19 cellular contexts compared by ENCODE assay signal in genomic region chr5:55104036-55104767, GRCh38. TPM values are rescaled to one million over a fixed set of nuclear protein-coding genes. Genes with fewer than 3 reads are reported as not detected.
DNase-seq lines count a peak whose midpoint lies in the region; ATAC-seq and TF ChIP-seq lines count a peak whose summit lies in the region.
"Had no signal": no experiment of that assay in that cellular context is flagged by ENCODE, and none has a peak within 500 bp of the region (broad histone marks: within the 10 kb centered on the region; RNA-seq: fewer than 3 reads in every experiment).

No MANE protein-coding gene starts in this region.

- H3F3A ChIP-seq in neural progenitor cell (ENCODE audit: low read depth) = peaks cover 10% of the 10 kb centered on the region

- H3K27ac Mint-ChIP-seq in activated CD8-positive, alpha-beta memory T cell treated with anti-CD3 and anti-CD28 coated beads, Interleukin-2, amount 10 ng/mL, durations not matched to agents 7 days and 5 days = peak overlapping the region; percentile 97
- H3K27ac Mint-ChIP-seq in neural progenitor cell = peak overlapping the region; percentile 93
- H3K27ac Mint-ChIP-seq: dendritic cell treated with granulocyte-macrophage colony-stimulating factor and Interleukin-4, amounts not matched to agents 40 ng/mL and 50 ng/mL, for 4 days had no signal

- no peak for DNase-seq in activated CD8-positive, alpha-beta memory T cell treated with anti-CD3 and anti-CD28 coated beads, Interleukin-2, amount 10 ng/mL, durations not matched to agents 7 days and 5 days
- DNase-seq in activated CD8-positive, alpha-beta memory T cell treated with anti-CD3 and anti-CD28 coated beads for 24 hours = no peak
- DNase-seq in NCI-H69 (lab: John Stamatoyannopoulos, UW) = peak; percentile 8
- peak; percentile 57 for DNase-seq in neural progenitor cell (ENCODE audit: low spot score)
- DNase-seq in SJCRH30 = no peak
- DNase-seq in CD1c-positive myeloid dendritic cell (ENCODE audit: extremely low spot score) = no peak
- DNase-seq: ACHN, amygdala, DMS79 treated with DMSO at 0.1 percent for 48 hours, KG1, NCI-H146, NCI-H524, psoas muscle, upper lobe of left lung had no signal

- H3K36me3 Mint-ChIP-seq in activated CD8-positive, alpha-beta memory T cell treated with anti-CD3 and anti-CD28 coated beads, Interleukin-2, amount 10 ng/mL, durations not matched to agents 7 days and 5 days = peaks cover 74% of the 10 kb centered on the region
- peaks cover 2% of the 10 kb centered on the region for H3K36me3 Mint-ChIP-seq in neural progenitor cell

- no peaks in the 10 kb centered on the region for H4K20me1 ChIP-seq in neural progenitor cell (ENCODE audit: low read depth)

- H3K79me2 ChIP-seq in neural progenitor cell (ENCODE audit: low read depth) = no peaks in the 10 kb centered on the region

- ATAC-seq in activated CD8-positive, alpha-beta memory T cell treated with anti-CD3 and anti-CD28 coated beads, Interleukin-2, amount 10 ng/mL, durations not matched to agents 7 days and 5 days = peak; percentile 25
- no peak for ATAC-seq in HG03095 (IDR thresholded peaks at IDR 0.05; ENCODE audit: unreplicated experiment)

- H3K4me3 ChIP-seq in duodenal mucosa (ENCODE audit: low read depth in 1 of 2, low read length in 2 of 2) = peak overlapping the region; percentile 1 to 10
- no peak overlapping the region for H3K4me3 ChIP-seq in neural progenitor cell
- no peak overlapping the region for H3K4me3 ChIP-seq in SJCRH30
- H3K4me3 ChIP-seq: psoas muscle had no signal

- H3K9ac ChIP-seq in duodenal mucosa (ENCODE audit: low read depth in 1 of 2, low read length in 2 of 2) (no peak overlapping the region), neural progenitor cell (no peak overlapping the region)

- peak overlapping the region; percentile 31 for H3K4me2 ChIP-seq in neural progenitor cell

- H3K4me1 ChIP-seq in duodenal mucosa (ENCODE audit: control insufficient read depth in 1 of 2, insufficient read depth in 2 of 2, low read length in 2 of 2) (no peaks in the 10 kb centered on the region), neural progenitor cell (peaks cover 14% of the 10 kb centered on the region), SJCRH30 (no peaks in the 10 kb centered on the region)
- H3K4me1 ChIP-seq: psoas muscle, upper lobe of left lung had no signal

- H3K27ac ChIP-seq in duodenal mucosa (ENCODE audit: low read depth, low read length) (no peak overlapping the region), neural progenitor cell (no peak overlapping the region), SJCRH30 (no peak overlapping the region)
- H3K27ac ChIP-seq: psoas muscle, upper lobe of left lung had no signal

- H3K4me1 Mint-ChIP-seq in activated CD8-positive, alpha-beta memory T cell treated with anti-CD3 and anti-CD28 coated beads, Interleukin-2, amount 10 ng/mL, durations not matched to agents 7 days and 5 days = peaks cover 74% of the 10 kb centered on the region
- H3K4me1 Mint-ChIP-seq in neural progenitor cell = peaks cover 26% of the 10 kb centered on the region

- H3K9me3 Mint-ChIP-seq in activated CD8-positive, alpha-beta memory T cell treated with anti-CD3 and anti-CD28 coated beads, Interleukin-2, amount 10 ng/mL, durations not matched to agents 7 days and 5 days (ENCODE audit: low read depth) = peaks cover 10% of the 10 kb centered on the region
- H3K9me3 Mint-ChIP-seq in neural progenitor cell = peaks cover 4% of the 10 kb centered on the region
- H3K9me3 Mint-ChIP-seq: dendritic cell treated with granulocyte-macrophage colony-stimulating factor and Interleukin-4, amounts not matched to agents 40 ng/mL and 50 ng/mL, for 4 days had no signal

- no peak for TF ChIP-seq CTCF in neural progenitor cell (IDR thresholded peaks at IDR 0.05)

- peak overlapping the region; percentile 91 for H3K4me3 Mint-ChIP-seq in activated CD8-positive, alpha-beta memory T cell treated with anti-CD3 and anti-CD28 coated beads, Interleukin-2, amount 10 ng/mL, durations not matched to agents 7 days and 5 days
- H3K4me3 Mint-ChIP-seq in neural progenitor cell = no peak overlapping the region
- H3K4me3 Mint-ChIP-seq: dendritic cell treated with granulocyte-macrophage colony-stimulating factor and Interleukin-4, amounts not matched to agents 40 ng/mL and 50 ng/mL, for 4 days had no signal

- H3K36me3 ChIP-seq in duodenal mucosa (ENCODE audit: control insufficient read depth in 1 of 2, insufficient read depth in 2 of 2, low read length in 2 of 2) (no peaks in the 10 kb centered on the region), neural progenitor cell (no peaks in the 10 kb centered on the region), SJCRH30 (no peaks in the 10 kb centered on the region)
- H3K36me3 ChIP-seq: upper lobe of left lung had no signal

- H3K9me3 ChIP-seq in duodenal mucosa (ENCODE audit: control insufficient read depth in 1 of 2, low read length in 2 of 2) = no peaks in the 10 kb centered on the region
- H3K9me3 ChIP-seq in neural progenitor cell (ENCODE audit: low read depth) = no peaks in the 10 kb centered on the region
- H3K9me3 ChIP-seq in SJCRH30 (replicated peaks) = no peaks in the 10 kb centered on the region
- H3K9me3 ChIP-seq: psoas muscle, upper lobe of left lung had no signal

- no peak overlapping the region for H2AFZ ChIP-seq in neural progenitor cell (replicated peaks)

- H3K27me3 Mint-ChIP-seq in activated CD8-positive, alpha-beta memory T cell treated with anti-CD3 and anti-CD28 coated beads, Interleukin-2, amount 10 ng/mL, durations not matched to agents 7 days and 5 days = no peaks in the 10 kb centered on the region
- H3K27me3 Mint-ChIP-seq in neural progenitor cell (ENCODE audit: insufficient read depth, low read depth) = peaks cover 7% of the 10 kb centered on the region

- H3K27me3 ChIP-seq in duodenal mucosa (ENCODE audit: control insufficient read depth in 1 of 2, insufficient read depth in 2 of 2, low read length in 2 of 2) (no peaks in the 10 kb centered on the region), neural progenitor cell (no peaks in the 10 kb centered on the region), SJCRH30 (no peaks in the 10 kb centered on the region)
- H3K27me3 ChIP-seq: upper lobe of left lung had no signal

- CTCF ChIA-PET in activated CD8-positive, alpha-beta memory T cell treated with anti-CD3 and anti-CD28 coated beads, Interleukin-2, amount 10 ng/mL, durations not matched to agents 7 days and 5 days (lab: Charles Lee) = interaction anchor here (0.8 to 6.8 kb wide), 18 partner anchors 19 to 209 kb away, joined by 3 to 50 read pairs (median 4); partner anchors contain the start of gene GPX8

RNA-seq across cellular contexts. Expression of gene GZMA, which starts 1.8 kb away (rescaled TPM):
- total RNA-seq in activated CD8-positive, alpha-beta memory T cell treated with anti-CD3 and anti-CD28 coated beads, Interleukin-2, amount 10 ng/mL, durations not matched to agents 7 days and 5 days = 1,000 to 10,000 TPM in 1 of 2 experiments, 100 to 1,000 TPM in 1; 927 to 1,065 TPM
- not detected in 2 replicates for total RNA-seq in neural progenitor cell (ENCODE audit: low replicate concordance)
- not detected in 2 replicates for total RNA-seq in SJCRH30 (2014; rRNA removed; shearing (Covaris generic))
- total RNA-seq: H1, RPMI7951 had no signal

RNA-seq across cellular contexts. Expression of gene GPX8, which starts 55.8 kb away (rescaled TPM):
- total RNA-seq in activated CD8-positive, alpha-beta memory T cell treated with anti-CD3 and anti-CD28 coated beads, Interleukin-2, amount 10 ng/mL, durations not matched to agents 7 days and 5 days = not detected
- total RNA-seq in neural progenitor cell (ENCODE audit: low replicate concordance) = 84.3 and 132 TPM in 2 replicates
- total RNA-seq in SJCRH30 (2014; rRNA removed; shearing (Covaris generic)) = 42.9 and 46.0 TPM in 2 replicates

Comparison
In these comparisons a context has a peak if more than half of its experiments do, and no peak if none do; other contexts are left out.
1. DNase-seq: peak in NCI-H69 (single experiment) and neural progenitor cell (single experiment); none in activated CD8-positive, alpha-beta memory T cell treated with anti-CD3 and anti-CD28 coated beads, Interleukin-2, amount 10 ng/mL, durations not matched to agents 7 days and 5 days (single experiment), activated CD8-positive, alpha-beta memory T cell treated with anti-CD3 and anti-CD28 coated beads for 24 hours (single experiment), SJCRH30 (0 of 2) and CD1c-positive myeloid dendritic cell (single experiment).
2. H3K4me3 ChIP-seq: peak in duodenal mucosa (2 of 2); none in neural progenitor cell (single experiment) and SJCRH30 (single experiment).
3. RNA of gene GZMA, which starts 1.8 kb away (total RNA-seq): 927 to 1,065 TPM in activated CD8-positive, alpha-beta memory T cell treated with anti-CD3 and anti-CD28 coated beads, Interleukin-2, amount 10 ng/mL, durations not matched to agents 7 days and 5 days; not detected in neural progenitor cell and not detected in SJCRH30; every median in the first group is over 100 times any median in the second.
4. RNA of gene GPX8, which starts 55.8 kb away (total RNA-seq): 84.3 to 132 TPM in neural progenitor cell and 42.9 to 46.0 TPM in SJCRH30; not detected in activated CD8-positive, alpha-beta memory T cell treated with anti-CD3 and anti-CD28 coated beads, Interleukin-2, amount 10 ng/mL, durations not matched to agents 7 days and 5 days; every median in the first group is over 10 times any median in the second.